In the genomic region with DNA sequence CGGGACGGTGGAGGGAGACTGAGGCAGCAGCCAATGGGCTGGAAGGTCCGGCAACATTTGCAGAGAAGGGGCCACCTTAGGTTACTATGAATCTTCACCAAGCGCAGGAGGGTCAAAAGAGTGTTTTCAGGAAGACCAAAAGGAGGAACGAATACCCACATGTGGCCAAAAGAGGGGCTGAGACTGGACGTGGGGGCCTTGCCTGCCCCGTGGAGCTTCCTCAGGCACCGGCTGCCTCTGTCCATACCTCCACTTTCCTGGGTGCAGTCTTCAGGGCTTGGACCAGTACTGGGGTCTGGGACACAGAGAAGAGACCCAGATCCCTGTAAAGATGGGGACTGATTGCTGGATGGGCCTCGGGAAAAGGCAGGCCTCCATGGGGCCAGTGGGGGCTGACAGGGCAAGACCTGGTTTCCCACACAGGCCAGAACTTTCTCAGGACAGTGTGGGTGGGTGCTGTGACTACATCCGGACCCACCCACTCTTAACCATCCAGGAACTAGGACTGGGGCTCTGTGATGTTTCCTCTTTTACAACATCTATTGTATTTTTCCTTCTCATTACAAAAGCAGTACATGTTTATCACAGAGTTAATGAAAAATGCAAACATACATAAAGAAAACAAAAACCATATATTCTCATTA, we compare ENCODE assay signal across 2 cellular contexts.
TF ChIP-seq lines count a peak whose summit lies in the region.

No MANE protein-coding gene starts in this region.

TF ChIP-seq in HepG2, 621 proteins besides CTCF, POLR2A, EP300 and RAD21 (continued from another document):
- TF ChIP-seq PATZ1 (CRISPR knock-in tag; IDR thresholded peaks at IDR 0.05) = no peak
- TF ChIP-seq ZNF850 (CRISPR knock-in tag; conservative IDR thresholded peaks at IDR 0.05) = no peak
- TF ChIP-seq HMG20B (CRISPR knock-in tag; conservative IDR thresholded peaks at IDR 0.05) = no peak
- no peak for TF ChIP-seq ZNF367 (CRISPR knock-in tag; IDR thresholded peaks at IDR 0.05; ENCODE audit: borderline replicate concordance)
- TF ChIP-seq REXO4 (CRISPR knock-in tag; IDR thresholded peaks at IDR 0.05; ENCODE audit: borderline replicate concordance) = no peak
- TF ChIP-seq NBN (conservative IDR thresholded peaks at IDR 0.05) = no peak

TF ChIP-seq in GM12878, 131 proteins besides CTCF, POLR2A, EP300 and RAD21 (continued from another document):
- TF ChIP-seq, protein P1, sequence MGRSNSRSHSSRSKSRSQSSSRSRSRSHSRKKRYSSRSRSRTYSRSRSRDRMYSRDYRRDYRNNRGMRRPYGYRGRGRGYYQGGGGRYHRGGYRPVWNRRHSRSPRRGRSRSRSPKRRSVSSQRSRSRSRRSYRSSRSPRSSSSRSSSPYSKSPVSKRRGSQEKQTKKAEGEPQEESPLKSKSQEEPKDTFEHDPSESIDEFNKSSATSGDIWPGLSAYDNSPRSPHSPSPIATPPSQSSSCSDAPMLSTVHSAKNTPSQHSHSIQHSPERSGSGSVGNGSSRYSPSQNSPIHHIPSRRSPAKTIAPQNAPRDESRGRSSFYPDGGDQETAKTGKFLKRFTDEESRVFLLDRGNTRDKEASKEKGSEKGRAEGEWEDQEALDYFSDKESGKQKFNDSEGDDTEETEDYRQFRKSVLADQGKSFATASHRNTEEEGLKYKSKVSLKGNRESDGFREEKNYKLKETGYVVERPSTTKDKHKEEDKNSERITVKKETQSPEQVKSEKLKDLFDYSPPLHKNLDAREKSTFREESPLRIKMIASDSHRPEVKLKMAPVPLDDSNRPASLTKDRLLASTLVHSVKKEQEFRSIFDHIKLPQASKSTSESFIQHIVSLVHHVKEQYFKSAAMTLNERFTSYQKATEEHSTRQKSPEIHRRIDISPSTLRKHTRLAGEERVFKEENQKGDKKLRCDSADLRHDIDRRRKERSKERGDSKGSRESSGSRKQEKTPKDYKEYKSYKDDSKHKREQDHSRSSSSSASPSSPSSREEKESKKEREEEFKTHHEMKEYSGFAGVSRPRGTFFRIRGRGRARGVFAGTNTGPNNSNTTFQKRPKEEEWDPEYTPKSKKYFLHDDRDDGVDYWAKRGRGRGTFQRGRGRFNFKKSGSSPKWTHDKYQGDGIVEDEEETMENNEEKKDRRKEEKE (IDR thresholded peaks at IDR 0.05) = no peak
- TF ChIP-seq SP1 (IDR thresholded peaks at IDR 0.05; ENCODE audit: low read depth, low read length) (no peak), E4F1 (IDR thresholded peaks at IDR 0.05; ENCODE audit: borderline replicate concordance, partially characterized antibody) (no peak), TAF1 (IDR thresholded peaks at IDR 0.05; ENCODE audit: borderline replicate concordance, low read depth, low read length) (no peak), CBX5 (IDR thresholded peaks at IDR 0.05; ENCODE audit: low read depth) (no peak)
